In genomic region chr5:160418561-160419457, GRCh38 we compare ENCODE assay signal across 1 cellular context.
TF ChIP-seq lines count a peak whose summit lies in the region.

Gene SLU7 (minus strand): TSS chr5:160419081. CDS start chr5:160415294, 3,787 bp downstream.

TF ChIP-seq in HepG2, 621 proteins besides CTCF, POLR2A, EP300 and RAD21 (continued from another document and continues in another):
- TF ChIP-seq PRDM15 (CRISPR knock-in tag; IDR thresholded peaks at IDR 0.05), result no peak
- no peak; the same call in 1 of the 2 replicates for TF ChIP-seq ZNF598 (CRISPR knock-in tag; IDR thresholded peaks at IDR 0.05; ENCODE audit: borderline replicate concordance)
- TF ChIP-seq ZIK1 (CRISPR knock-in tag; IDR thresholded peaks at IDR 0.05; ENCODE audit: borderline replicate concordance, low read depth), result no peak
- TF ChIP-seq RNF2 (conservative IDR thresholded peaks at IDR 0.05; ENCODE audit: low read depth), result no peak
- TF ChIP-seq CBX1 (IDR thresholded peaks at IDR 0.05; ENCODE audit: low read depth), result no peak
- TF ChIP-seq ZBTB34 (CRISPR knock-in tag; IDR thresholded peaks at IDR 0.05), result no peak
- no peak; the same call in 1 of the 2 replicates for TF ChIP-seq KLF6 (CRISPR knock-in tag; IDR thresholded peaks at IDR 0.05)
- TF ChIP-seq NKX3-1 (CRISPR knock-in tag; IDR thresholded peaks at IDR 0.05), result no peak
- no peak for TF ChIP-seq PLRG1 (conservative IDR thresholded peaks at IDR 0.05)
- no peak for TF ChIP-seq LCORL (IDR thresholded peaks at IDR 0.05)
- no peak for TF ChIP-seq LCORL (CRISPR knock-in tag; IDR thresholded peaks at IDR 0.05)
- peak; percentile 95 for TF ChIP-seq SAP130 (CRISPR knock-in tag; IDR thresholded peaks at IDR 0.05; ENCODE audit: low read depth)
- TF ChIP-seq EHMT2 (IDR thresholded peaks at IDR 0.05; ENCODE audit: borderline replicate concordance, low read depth, low read length), result no peak
- no peak for TF ChIP-seq TBP (CRISPR knock-in tag; IDR thresholded peaks at IDR 0.05)
- no peak for TF ChIP-seq ZNF616 (CRISPR knock-in tag; IDR thresholded peaks at IDR 0.05; ENCODE audit: low read depth)
- TF ChIP-seq ZNF570 (CRISPR knock-in tag; IDR thresholded peaks at IDR 0.05; ENCODE audit: borderline replicate concordance), result no peak
- peak; percentile 94 for TF ChIP-seq PATZ1 (CRISPR knock-in tag; IDR thresholded peaks at IDR 0.05)
- no peak for TF ChIP-seq SNAPC2 (CRISPR knock-in tag; IDR thresholded peaks at IDR 0.05)
- TF ChIP-seq ZNF124 (CRISPR knock-in tag; IDR thresholded peaks at IDR 0.05), result no peak
- TF ChIP-seq USF2 (IDR thresholded peaks at IDR 0.05; ENCODE audit: low read depth, low read length), result no peak
- no peak for TF ChIP-seq USF2 (CRISPR knock-in tag; IDR thresholded peaks at IDR 0.05; ENCODE audit: borderline replicate concordance)
- TF ChIP-seq FOXA3 (CRISPR knock-in tag; IDR thresholded peaks at IDR 0.05), result peak; percentile 33; the same call in 1 of the 2 replicates
- TF ChIP-seq HMGA1 (CRISPR knock-in tag; conservative IDR thresholded peaks at IDR 0.05), result no peak
- TF ChIP-seq ZBTB10 (CRISPR knock-in tag; IDR thresholded peaks at IDR 0.05; ENCODE audit: borderline replicate concordance), result no peak
- no peak for TF ChIP-seq IRF1 (CRISPR knock-in tag; IDR thresholded peaks at IDR 0.05; ENCODE audit: low read depth)
- TF ChIP-seq TBL1XR1 (IDR thresholded peaks at IDR 0.05; ENCODE audit: borderline replicate concordance, low read length, partially characterized antibody), result no peak
- no peak for TF ChIP-seq ZNF639 (CRISPR knock-in tag; conservative IDR thresholded peaks at IDR 0.05)
- TF ChIP-seq TMF1 (CRISPR knock-in tag; IDR thresholded peaks at IDR 0.05; ENCODE audit: low read depth), result no peak
- no peak for TF ChIP-seq SSRP1 (CRISPR knock-in tag; IDR thresholded peaks at IDR 0.05)
- TF ChIP-seq POLR2AphosphoS2 (IDR thresholded peaks at IDR 0.05; ENCODE audit: low read depth, low read length), result no peak
- no peak for TF ChIP-seq HNF4G (IDR thresholded peaks at IDR 0.05; ENCODE audit: borderline replicate concordance, low read depth, low read length)
- no peak for TF ChIP-seq HNF4G (CRISPR knock-in tag; IDR thresholded peaks at IDR 0.05; ENCODE audit: borderline replicate concordance, low read depth)
- peak; percentile 65 for TF ChIP-seq CREM (IDR thresholded peaks at IDR 0.05)
- TF ChIP-seq CREM (CRISPR knock-in tag; IDR thresholded peaks at IDR 0.05), result no peak
- no peak for TF ChIP-seq FOXO1 (CRISPR knock-in tag; IDR thresholded peaks at IDR 0.05)
- no peak for TF ChIP-seq ZNF777 (CRISPR knock-in tag; IDR thresholded peaks at IDR 0.05)
- no peak for TF ChIP-seq ZNF30 (CRISPR knock-in tag; IDR thresholded peaks at IDR 0.05)
- no peak for TF ChIP-seq ATRX (CRISPR knock-in tag; IDR thresholded peaks at IDR 0.05; ENCODE audit: borderline replicate concordance)
- no peak for TF ChIP-seq SYNCRIP (IDR thresholded peaks at IDR 0.05; ENCODE audit: insufficient read depth, low read depth, low read length)
- no peak for TF ChIP-seq ZNF567 (CRISPR knock-in tag; IDR thresholded peaks at IDR 0.05; ENCODE audit: borderline replicate concordance)
- no peak; the same call in 1 of the 2 replicates for TF ChIP-seq ZNF619 (CRISPR knock-in tag; IDR thresholded peaks at IDR 0.05)
- TF ChIP-seq ZNF615 (CRISPR knock-in tag; IDR thresholded peaks at IDR 0.05; ENCODE audit: borderline replicate concordance), result no peak
- no peak for TF ChIP-seq AGO1 (IDR thresholded peaks at IDR 0.05; ENCODE audit: low read depth, low read length, poor library complexity, severe bottlenecking)
- TF ChIP-seq NFRKB (IDR thresholded peaks at IDR 0.05), result no peak
- TF ChIP-seq CENPBD1 (CRISPR knock-in tag; IDR thresholded peaks at IDR 0.05; ENCODE audit: borderline replicate concordance, low read depth), result no peak
- TF ChIP-seq ZNF503 (CRISPR knock-in tag; IDR thresholded peaks at IDR 0.05), result 0 out of 2 replicates have a peak, but pooled peaks have one; percentile 6
- TF ChIP-seq RARA (CRISPR knock-in tag; IDR thresholded peaks at IDR 0.05), result no peak
- TF ChIP-seq ZNF678 (CRISPR knock-in tag; IDR thresholded peaks at IDR 0.05), result no peak
- peak; percentile 92 for TF ChIP-seq SIN3A (IDR thresholded peaks at IDR 0.05; ENCODE audit: borderline replicate concordance, low read depth, low read length)
- no peak for TF ChIP-seq GPBP1L1 (CRISPR knock-in tag; IDR thresholded peaks at IDR 0.05)
- TF ChIP-seq SRSF9 (IDR thresholded peaks at IDR 0.05; ENCODE audit: borderline replicate concordance, insufficient read depth, low read depth, low read length, poor library complexity, severe bottlenecking), result no peak
- TF ChIP-seq JUNB (CRISPR knock-in tag; IDR thresholded peaks at IDR 0.05; ENCODE audit: borderline replicate concordance), result no peak
- TF ChIP-seq ZFP36L1 (CRISPR knock-in tag; IDR thresholded peaks at IDR 0.05), result no peak
